In the genomic region with DNA sequence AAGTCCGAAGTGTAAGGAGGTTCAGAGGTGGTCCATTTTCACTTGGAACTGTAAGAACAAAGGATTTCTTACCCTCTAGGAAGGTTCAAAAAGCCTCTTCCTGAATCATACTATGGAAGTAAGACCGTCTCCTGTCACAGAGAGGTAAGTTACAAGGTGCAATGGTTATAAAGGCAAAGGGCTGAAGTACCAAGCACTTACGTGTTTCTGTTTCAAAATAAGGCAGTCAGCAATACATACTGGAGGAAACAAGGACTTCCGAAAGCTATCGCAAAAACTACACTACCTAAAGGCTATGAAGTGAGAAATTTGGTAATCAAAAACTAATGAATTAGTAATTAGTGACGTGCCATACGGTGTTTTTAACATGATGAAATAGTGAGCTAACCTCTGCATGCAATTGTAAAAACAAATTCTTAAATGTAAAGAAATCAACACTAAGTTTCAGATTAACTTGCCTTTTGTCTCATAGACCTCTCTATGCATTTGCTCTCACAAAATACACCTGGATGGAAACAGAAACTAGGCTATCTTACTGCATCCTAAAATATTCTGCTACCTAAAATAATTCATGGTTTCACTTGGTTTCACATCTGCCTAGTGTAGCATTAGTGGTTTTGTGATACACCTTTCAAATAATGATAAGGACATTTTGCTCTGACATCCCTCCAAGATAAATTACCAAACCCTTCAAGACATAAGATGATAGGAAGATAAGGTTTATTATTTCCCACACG, we compare ENCODE assay signal across 20 cellular contexts.
"Had no signal": no experiment of that assay in that cellular context is flagged by ENCODE, and none has a peak within 500 bp of the region (broad histone marks: within the 10 kb centered on the region; RNA-seq: fewer than 3 reads in every experiment).

No MANE protein-coding gene starts in this region.

- H3K27me3 Mint-ChIP-seq: activated T-cell treated with anti-CD3 and anti-CD28 coated beads, Interleukin-2, amount 50 U/mL, for 24 hours; activated T-helper 17 cell treated with anti-CD3 and anti-CD28 coated beads, Interleukin-2, amount 50 U/mL, for 72 hours; brain had no signal

- DNase-seq: activated CD4-positive, alpha-beta T cell treated with anti-CD3 and anti-CD28 coated beads, Interleukin-2, amount 50 U/mL, for 4 hours; activated CD8-positive, alpha-beta memory T cell treated with anti-CD3 and anti-CD28 coated beads for 24 hours; activated CD8-positive, alpha-beta memory T cell treated with anti-CD3 and anti-CD28 coated beads, Interleukin-2, amount 50 U/mL, for 4 hours; activated T-cell treated with anti-CD3 and anti-CD28 coated beads, Interleukin-2, amount 50 U/mL, for 24 hours; aorta; head of caudate nucleus; left ventricle myocardium superior; mammary epithelial cell; midbrain; natural killer cell; stimulated activated CD4-positive, alpha-beta T cell treated with anti-CD3 and anti-CD28 coated beads, Interleukin-4, amount 100 ng/mL, for 24 hours; stimulated activated naive CD8-positive, alpha-beta T cell treated with anti-CD3 and anti-CD28 coated beads, Interleukin-15, Interleukin-2, amounts not matched to agents 100 U/mL and 50 U/mL, for 24 hours; upper lobe of right lung had no signal

- H3K4me3 ChIP-seq: gastroesophageal sphincter, prostate gland, upper lobe of right lung had no signal

- H3K27ac ChIP-seq: epithelial cell of prostate, gastroesophageal sphincter, prostate gland, upper lobe of right lung had no signal

- H3K27me3 ChIP-seq: gastroesophageal sphincter, upper lobe of right lung had no signal

- H3K27ac Mint-ChIP-seq: activated naive CD4-positive, alpha-beta T cell treated with anti-CD3 and anti-CD28 coated beads, Interleukin-2, amount 50 U/mL, for 72 hours; activated T-cell treated with anti-CD3 and anti-CD28 coated beads, Interleukin-2, amount 50 U/mL, for 24 hours; activated T-helper 17 cell treated with anti-CD3 and anti-CD28 coated beads, Interleukin-2, amount 50 U/mL, for 72 hours; brain; natural killer cell; WTC11 had no signal

- H3K9me3 Mint-ChIP-seq: activated naive CD4-positive, alpha-beta T cell treated with anti-CD3 and anti-CD28 coated beads, Interleukin-2, amount 50 U/mL, for 72 hours; activated T-cell treated with anti-CD3 and anti-CD28 coated beads, Interleukin-2, amount 50 U/mL, for 24 hours; activated T-helper 17 cell treated with anti-CD3 and anti-CD28 coated beads, Interleukin-2, amount 50 U/mL, for 72 hours; brain; WTC11 had no signal

- H3K36me3 Mint-ChIP-seq: activated naive CD4-positive, alpha-beta T cell treated with anti-CD3 and anti-CD28 coated beads, Interleukin-2, amount 50 U/mL, for 72 hours; brain; natural killer cell; WTC11 had no signal

- H3K4me1 ChIP-seq: gastroesophageal sphincter, prostate gland, upper lobe of right lung had no signal

- H3K4me1 Mint-ChIP-seq: activated T-helper 17 cell treated with anti-CD3 and anti-CD28 coated beads, Interleukin-2, amount 50 U/mL, for 72 hours; brain; natural killer cell; WTC11 had no signal

- H3K9me3 ChIP-seq: gastroesophageal sphincter, prostate gland, upper lobe of right lung had no signal

- H3K36me3 ChIP-seq: gastroesophageal sphincter, prostate gland, upper lobe of right lung had no signal

- H3K4me3 Mint-ChIP-seq: activated T-cell treated with anti-CD3 and anti-CD28 coated beads, Interleukin-2, amount 50 U/mL, for 24 hours; activated T-helper 17 cell treated with anti-CD3 and anti-CD28 coated beads, Interleukin-2, amount 50 U/mL, for 72 hours; brain; natural killer cell; WTC11 had no signal

- ATAC-seq: activated naive CD4-positive, alpha-beta T cell treated with anti-CD3 and anti-CD28 coated beads, Interleukin-2, amount 50 U/mL, for 72 hours; activated T-helper 17 cell treated with anti-CD3 and anti-CD28 coated beads, Interleukin-2, amount 50 U/mL, for 72 hours; gastroesophageal sphincter; left ventricle myocardium superior; natural killer cell; stimulated activated naive CD8-positive, alpha-beta T cell treated with anti-CD3 and anti-CD28 coated beads, Interleukin-15, Interleukin-2, amounts not matched to agents 100 U/mL and 50 U/mL, for 24 hours; upper lobe of right lung; WTC11 had no signal
